In the genomic region with DNA sequence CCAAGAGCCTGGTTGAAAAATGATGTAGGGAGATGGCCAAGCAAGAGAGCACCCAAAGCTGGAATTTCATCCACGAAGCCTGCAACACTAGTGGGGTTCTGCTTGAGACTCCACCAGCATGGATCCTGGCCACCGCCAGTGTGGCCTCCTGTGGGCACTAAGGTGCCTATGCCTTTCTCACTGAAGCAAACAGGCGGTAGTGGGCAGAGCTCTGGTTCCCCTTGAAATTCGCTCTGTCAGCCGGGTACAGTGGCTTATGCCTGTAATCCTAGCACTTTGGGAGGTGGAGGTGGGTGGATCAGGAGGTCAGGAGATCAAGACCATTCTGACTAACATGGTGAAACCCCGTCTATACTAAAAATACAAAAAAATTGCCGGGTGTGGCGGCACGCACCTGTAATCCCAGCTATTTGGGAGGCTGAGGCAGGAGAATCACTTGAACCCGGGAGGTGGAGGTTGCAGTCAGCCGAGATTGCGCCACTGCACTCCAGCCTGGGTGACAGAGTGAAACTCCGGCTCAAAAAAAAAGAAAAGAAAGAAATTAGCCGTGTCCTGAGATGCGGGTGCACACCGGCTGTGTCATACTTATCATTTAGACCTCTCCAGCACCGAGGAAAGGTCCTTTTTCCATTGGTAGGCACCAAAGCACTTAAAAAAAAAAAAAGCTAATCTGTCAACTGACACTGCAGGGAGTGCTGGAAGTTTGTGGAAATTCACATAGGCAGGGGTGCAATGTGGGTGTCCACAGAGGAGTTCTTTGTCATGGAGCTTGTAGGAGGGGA, we compare ENCODE assay signal across 10 cellular contexts. TPM values are rescaled to one million over a fixed set of nuclear protein-coding genes. Genes with fewer than 3 reads are reported as not detected.
DNase-seq lines count a peak whose midpoint lies in the region; ATAC-seq, FAIRE-seq and TF ChIP-seq lines count a peak whose summit lies in the region.
"Had no signal": no experiment of that assay in that cellular context is flagged by ENCODE, and none has a peak within 500 bp of the region (broad histone marks: within the 10 kb centered on the region; RNA-seq: fewer than 3 reads in every experiment).

No MANE protein-coding gene starts in this region.

- H3K4me1 Mint-ChIP-seq in activated CD4-positive, alpha-beta memory T cell treated with anti-CD3 and anti-CD28 coated beads, Interleukin-2, amount 10 ng/mL, durations not matched to agents 7 days and 5 days, result peaks cover 72% of the 10 kb centered on the region

- DNase-seq in HepG2 (ENCODE audit: low spot score) (no peak), lower lobe of right lung (no peak), upper lobe of right lung (no peak), NCI-H69 (lab: John Stamatoyannopoulos, UW) (no peak), NCI-H226 (no peak)
- no peak for DNase-seq in activated CD4-positive, alpha-beta memory T cell treated with anti-CD3 and anti-CD28 coated beads, Interleukin-2, amount 10 ng/mL, durations not matched to agents 7 days and 5 days
- no peak for DNase-seq in central memory CD4-positive, alpha-beta T cell
- DNase-seq: COR-L47, NCI-H2171 had no signal

- peak overlapping the region; percentile 6 to 23 (median 16) for H3K4me3 ChIP-seq in liver (ENCODE audit: low read depth in 1 of 3, low read length in 3 of 3)
- no peak overlapping the region for H3K4me3 ChIP-seq in HepG2 (replicated peaks in 1 of 3; ENCODE audit: insufficient read depth in 1 of 3, low read depth in 2 of 3, low read length in 3 of 3)
- peak overlapping the region; percentile 50 for H3K4me3 ChIP-seq in lower lobe of right lung
- peak overlapping the region; percentile 48 for H3K4me3 ChIP-seq in upper lobe of right lung

- intact Hi-C loops in HepG2 (cut with micrococcal nuclease; ENCODE audit: unreplicated experiment), result no loop called here
- intact Hi-C loops in lower lobe of right lung (cut with DNase I), result no loop called here
- intact Hi-C loops in upper lobe of right lung (cut with DNase I), result no loop called here

- H3K79me2 ChIP-seq in HepG2 (ENCODE audit: insufficient read depth, low read length), result peaks cover 3% of the 10 kb centered on the region

- no peak for TF ChIP-seq POLR2A in HepG2 (IDR thresholded peaks at IDR 0.05; ENCODE audit: insufficient read depth in 1 of 2, low read depth in 2 of 2, low read length in 2 of 2)

- no peak overlapping the region for H2AFZ ChIP-seq in HepG2 (ENCODE audit: low read length)

- H3K9me3 ChIP-seq in liver (ENCODE audit: control insufficient read depth in 4 of 4, low read length in 3 of 4), result no peaks in the 10 kb centered on the region
- H3K9me3 ChIP-seq in HepG2 (ENCODE audit: low read length), result no peaks in the 10 kb centered on the region
- H3K9me3 ChIP-seq in lower lobe of right lung, result no peaks in the 10 kb centered on the region
- no peaks in the 10 kb centered on the region for H3K9me3 ChIP-seq in upper lobe of right lung

- peaks cover 75% of the 10 kb centered on the region for H3K36me3 Mint-ChIP-seq in activated CD4-positive, alpha-beta memory T cell treated with anti-CD3 and anti-CD28 coated beads, Interleukin-2, amount 10 ng/mL, durations not matched to agents 7 days and 5 days (ENCODE audit: low read depth)

- ATAC-seq in HepG2 (no peak), lower lobe of right lung (peak; percentile 29 to 43), upper lobe of right lung (no peak)

- H3K9me3 Mint-ChIP-seq in activated CD4-positive, alpha-beta memory T cell treated with anti-CD3 and anti-CD28 coated beads, Interleukin-2, amount 10 ng/mL, durations not matched to agents 7 days and 5 days, result no peaks in the 10 kb centered on the region

- BruUV-seq in HepG2 (replicated peaks; lab: Mats Ljungman, UMichigan), result no TSS peak

- H3K4me1 ChIP-seq in liver (ENCODE audit: control insufficient read depth in 4 of 4, insufficient read depth in 4 of 4, low read length in 3 of 4) (peaks cover 2 to 5% (median 4%) of the 10 kb centered on the region in 4 donors), HepG2 (ENCODE audit: insufficient read depth, low read length) (peaks cover 47% of the 10 kb centered on the region), lower lobe of right lung (no peaks in the 10 kb centered on the region), upper lobe of right lung (no peaks in the 10 kb centered on the region)

- peak overlapping the region in 1 of 2 donors; percentile 28 for H3K27ac ChIP-seq in liver (ENCODE audit: low read depth in 1 of 2, low read length in 2 of 2)
- H3K27ac ChIP-seq in HepG2 (ENCODE audit: extremely low read length, insufficient read depth, low read length), result no peak overlapping the region
- H3K27ac ChIP-seq in lower lobe of right lung, result peak overlapping the region; percentile 81
- H3K27ac ChIP-seq in upper lobe of right lung, result peak overlapping the region; percentile 72

- H3K27me3 Mint-ChIP-seq in activated CD4-positive, alpha-beta memory T cell treated with anti-CD3 and anti-CD28 coated beads, Interleukin-2, amount 10 ng/mL, durations not matched to agents 7 days and 5 days, result no peaks in the 10 kb centered on the region

- WGBS in liver, result 81% methylated on average over 17 of the region's 17 CpGs
- 97% methylated on average over 17 of the region's 17 CpGs for WGBS in HepG2 (ENCODE audit: low lambda C conversion rate)

- no peak for TF ChIP-seq CTCF in liver (IDR thresholded peaks at IDR 0.05; ENCODE audit: low read depth, low read length, missing input control)
- TF ChIP-seq CTCF in HepG2 (CRISPR knock-in tag; IDR thresholded peaks at IDR 0.05), result no peak
- TF ChIP-seq CTCF in lower lobe of right lung (IDR thresholded peaks at IDR 0.05), result no peak
- no peak for TF ChIP-seq CTCF in upper lobe of right lung (IDR thresholded peaks at IDR 0.05)

- FAIRE-seq in HepG2 (lab: Jason Lieb, UNC), result no peak

- CTCF ChIA-PET in HepG2 (lab: Yijun Ruan, JAX; ENCODE audit: low intra/inter-chr PET ratio, low total read pairs), result no interaction called here
- CTCF ChIA-PET in activated CD4-positive, alpha-beta memory T cell treated with anti-CD3 and anti-CD28 coated beads, Interleukin-2, amount 10 ng/mL, durations not matched to agents 7 days and 5 days (lab: Charles Lee), result interaction anchor here (0.8 to 4.3 kb wide), 9 partner anchors 8 to 143 kb away, joined by 3 to 36 read pairs (median 5); partner anchors contain the start of gene PURB

- TF ChIP-seq EP300 in HepG2 (IDR thresholded peaks at IDR 0.05; ENCODE audit: low read depth in 2 of 2, low read length in 2 of 2) (no peak), HepG2 (CRISPR knock-in tag; IDR thresholded peaks at IDR 0.05; ENCODE audit: borderline replicate concordance) (no peak)

- H3K27me3 ChIP-seq in liver (ENCODE audit: control insufficient read depth in 4 of 4, insufficient read depth in 4 of 4, low read length in 3 of 4) (no peaks in the 10 kb centered on the region), HepG2 (ENCODE audit: control insufficient read depth in 1 of 2, insufficient read depth in 2 of 2, low read length in 2 of 2) (no peaks in the 10 kb centered on the region), lower lobe of right lung (ENCODE audit: low read depth) (no peaks in the 10 kb centered on the region), upper lobe of right lung (no peaks in the 10 kb centered on the region)

- in situ Hi-C loops in HepG2 (cut with HindIII; ENCODE audit: extremely low pct_ligation_motif_present, low pct_unique_long_range_greater_than_20kb), result no loop called here

- POLR2A ChIA-PET in HepG2 (lab: Yijun Ruan, JAX), result no interaction called here
- POLR2A ChIA-PET in activated CD4-positive, alpha-beta memory T cell treated with anti-CD3 and anti-CD28 coated beads, Interleukin-2, amount 10 ng/mL, durations not matched to agents 7 days and 5 days (lab: Charles Lee), result interaction anchor here (0.6 to 12.4 kb wide), 29 partner anchors 8 to 741 kb away, joined by 3 to 412 read pairs (median 5); partner anchors contain the start of genes CCM2, H2AZ2, MYO1G and OGDH

- H3K4me3 Mint-ChIP-seq in activated CD4-positive, alpha-beta memory T cell treated with anti-CD3 and anti-CD28 coated beads, Interleukin-2, amount 10 ng/mL, durations not matched to agents 7 days and 5 days, result peak overlapping the region; percentile 83

- H3K4me2 ChIP-seq in HepG2 (ENCODE audit: low read depth, low read length), result no peak overlapping the region

- peak overlapping the region; percentile 81 for H3K27ac Mint-ChIP-seq in activated CD4-positive, alpha-beta memory T cell treated with anti-CD3 and anti-CD28 coated beads, Interleukin-2, amount 10 ng/mL, durations not matched to agents 7 days and 5 days

- H3K36me3 ChIP-seq in liver (ENCODE audit: control insufficient read depth in 4 of 4, insufficient read depth in 3 of 4, low read depth in 1 of 4, low read length in 3 of 4) (peaks cover 0 to 10% (median 0%) of the 10 kb centered on the region in 4 donors), HepG2 (replicated peaks in 1 of 2; ENCODE audit: control insufficient read depth in 1 of 2, insufficient read depth in 2 of 2, low read length in 2 of 2) (no peaks in the 10 kb centered on the region), lower lobe of right lung (peaks cover 6% of the 10 kb centered on the region), upper lobe of right lung (peaks cover 6% of the 10 kb centered on the region)

- no peak overlapping the region for H3K9ac ChIP-seq in liver (ENCODE audit: low read depth in 1 of 2, low read length in 2 of 2)
- no peak overlapping the region for H3K9ac ChIP-seq in HepG2 (ENCODE audit: insufficient read depth, low read depth, low read length)

- H4K20me1 ChIP-seq in HepG2 (ENCODE audit: insufficient read depth, low read length), result no peaks in the 10 kb centered on the region

- TF ChIP-seq RAD21 in liver (IDR thresholded peaks at IDR 0.05) (no peak), HepG2 (CRISPR knock-in tag; IDR thresholded peaks at IDR 0.05) (no peak)

RNA-seq across cellular contexts. Expression of gene CCM2, which starts 28.3 kb away (rescaled TPM):
- total RNA-seq in liver (10 to 100 TPM; 26.3 to 48.4 TPM), HepG2 (2016; rRNA removed; fragmentation: Illumina TruSeq; extraction: Trizol) (14.2 and 15.8 TPM in 2 replicates), lower lobe of right lung (45.7 TPM), upper lobe of right lung (40.2 TPM)
- polyA plus RNA-seq in liver (10 to 100 TPM; 46.6 to 65.0 TPM), HepG2 (2011; rRNA removed) (13.7 and 20.8 TPM in 2 replicates)
- 18.2 and 19.1 TPM in 2 replicates for total RNA-seq in HepG2 (2016; cell fraction: cytosol; rRNA removed; fragmentation: Illumina TruSeq; extraction: Trizol; ENCODE audit: low read depth)
- 12.5 and 16.6 TPM in 2 replicates for total RNA-seq in HepG2 (2016; cell fraction: insoluble cytoplasmic fraction; rRNA removed; fragmentation: Illumina TruSeq; extraction: Trizol)
- 37.4 and 37.5 TPM in 2 replicates for total RNA-seq in HepG2 (2016; cell fraction: membrane; rRNA removed; fragmentation: Illumina TruSeq; extraction: Trizol)
- total RNA-seq in HepG2 (2016; cell fraction: nucleus; rRNA removed; fragmentation: Illumina TruSeq; extraction: Trizol), result 9.5 and 10.1 TPM in 2 replicates
- polyA plus RNA-seq in HepG2 (2011; cell fraction: cytosol; rRNA removed), result 13.4 and 18.8 TPM in 2 replicates
- 21.0 and 23.0 TPM in 2 replicates for polyA plus RNA-seq in HepG2 (2011; cell fraction: nucleus; rRNA removed)
- polyA plus RNA-seq in HepG2 (2012), result 10.2 and 13.2 TPM in 2 replicates
- polyA plus RNA-seq in HepG2 (2016; cell fraction: cytosol; fragmentation: Illumina TruSeq; extraction: Trizol; ENCODE audit: low read depth), result 25.8 and 27.8 TPM in 2 replicates
- polyA plus RNA-seq in HepG2 (2016; cell fraction: insoluble cytoplasmic fraction; fragmentation: Illumina TruSeq; extraction: Trizol; ENCODE audit: low read depth), result 14.5 and 18.7 TPM in 2 replicates
- polyA plus RNA-seq in HepG2 (2016; cell fraction: membrane; fragmentation: Illumina TruSeq; extraction: Trizol; ENCODE audit: low read depth), result 34.2 and 39.7 TPM in 2 replicates
- 20.6 and 22.6 TPM in 2 replicates for polyA plus RNA-seq in HepG2 (2016; cell fraction: nucleus; fragmentation: Illumina TruSeq; extraction: Trizol; ENCODE audit: insufficient read depth, low read depth)
- 18.9 and 30.7 TPM in 2 replicates for polyA minus RNA-seq in HepG2 (2011; rRNA and poly(A)+ RNA removed; ENCODE audit: low replicate concordance)
- 8.0 and 10.6 TPM in 2 replicates for polyA minus RNA-seq in HepG2 (2011; cell fraction: cytosol; rRNA and poly(A)+ RNA removed)
- 3.9 and 8.0 TPM in 2 replicates for polyA minus RNA-seq in HepG2 (2011; cell fraction: nucleus; rRNA and poly(A)+ RNA removed)
- total RNA-seq in activated CD4-positive, alpha-beta memory T cell treated with anti-CD3 and anti-CD28 coated beads, Interleukin-2, amount 10 ng/mL, durations not matched to agents 7 days and 5 days, result 100 to 1,000 TPM; 130 to 134 TPM

RNA-seq across cellular contexts. Expression of gene MYO1G, which starts 49.5 kb away (rescaled TPM):
- total RNA-seq in liver (1 to 10 TPM; 3.1 to 3.9 TPM), HepG2 (2016; rRNA removed; fragmentation: Illumina TruSeq; extraction: Trizol) (0.28 and 0.29 TPM in 2 replicates), lower lobe of right lung (36.3 TPM), upper lobe of right lung (21.0 TPM)
- polyA plus RNA-seq in liver (1 to 10 TPM in 1 of 2 donors, under 1 TPM in 1; 0.56 to 1.1 TPM), HepG2 (2011; rRNA removed) (1.1 and 2.4 TPM in 2 replicates)
- total RNA-seq in HepG2 (2016; cell fraction: cytosol; rRNA removed; fragmentation: Illumina TruSeq; extraction: Trizol; ENCODE audit: low read depth), result 0.09 TPM in 1 of 2 replicates, not detected in the other
- 0.12 and 0.22 TPM in 2 replicates for total RNA-seq in HepG2 (2016; cell fraction: insoluble cytoplasmic fraction; rRNA removed; fragmentation: Illumina TruSeq; extraction: Trizol)
- not detected in 2 replicates for total RNA-seq in HepG2 (2016; cell fraction: membrane; rRNA removed; fragmentation: Illumina TruSeq; extraction: Trizol)
- total RNA-seq in HepG2 (2016; cell fraction: nucleus; rRNA removed; fragmentation: Illumina TruSeq; extraction: Trizol), result 0.28 TPM in 1 of 2 replicates, not detected in the other
- polyA plus RNA-seq in HepG2 (2011; cell fraction: cytosol; rRNA removed), result 0.71 and 1.2 TPM in 2 replicates
- polyA plus RNA-seq in HepG2 (2011; cell fraction: nucleus; rRNA removed), result 3.8 and 5.7 TPM in 2 replicates
- polyA plus RNA-seq in HepG2 (2012), result 0.44 and 1.2 TPM in 2 replicates
- polyA plus RNA-seq in HepG2 (2016; cell fraction: cytosol; fragmentation: Illumina TruSeq; extraction: Trizol; ENCODE audit: low read depth), result not detected in 2 replicates
- polyA plus RNA-seq in HepG2 (2016; cell fraction: insoluble cytoplasmic fraction; fragmentation: Illumina TruSeq; extraction: Trizol; ENCODE audit: low read depth), result 0.15 and 0.21 TPM in 2 replicates
- 0.08 TPM in 1 of 2 replicates, not detected in the other for polyA plus RNA-seq in HepG2 (2016; cell fraction: membrane; fragmentation: Illumina TruSeq; extraction: Trizol; ENCODE audit: low read depth)
- 0.31 and 0.44 TPM in 2 replicates for polyA plus RNA-seq in HepG2 (2016; cell fraction: nucleus; fragmentation: Illumina TruSeq; extraction: Trizol; ENCODE audit: insufficient read depth, low read depth)
- polyA minus RNA-seq in HepG2 (2011; rRNA and poly(A)+ RNA removed; ENCODE audit: low replicate concordance), result 1.7 and 89.4 TPM in 2 replicates
- polyA minus RNA-seq in HepG2 (2011; cell fraction: cytosol; rRNA and poly(A)+ RNA removed), result 0.70 and 1.2 TPM in 2 replicates
- 1.4 and 2.6 TPM in 2 replicates for polyA minus RNA-seq in HepG2 (2011; cell fraction: nucleus; rRNA and poly(A)+ RNA removed)
- 100 to 1,000 TPM; 572 to 576 TPM for total RNA-seq in activated CD4-positive, alpha-beta memory T cell treated with anti-CD3 and anti-CD28 coated beads, Interleukin-2, amount 10 ng/mL, durations not matched to agents 7 days and 5 days

Comparison
In these comparisons a context has a peak if more than half of its experiments do, and no peak if none do; other contexts are left out.
1. H3K4me3 ChIP-seq: peak in liver (3 of 3), lower lobe of right lung (single experiment) and upper lobe of right lung (single experiment); none in HepG2 (0 of 3).
2. ATAC-seq: peak in lower lobe of right lung (2 of 2); none in HepG2 (single experiment) and upper lobe of right lung (single experiment).
3. RNA of gene MYO1G, which starts 49.5 kb away (total RNA-seq): 572 to 576 TPM in activated CD4-positive, alpha-beta memory T cell treated with anti-CD3 and anti-CD28 coated beads, Interleukin-2, amount 10 ng/mL, durations not matched to agents 7 days and 5 days; 36.3 TPM in lower lobe of right lung (single experiment), 21.0 TPM in upper lobe of right lung (single experiment), 3.1 to 3.9 TPM in liver and 0.09 to 0.29 TPM in HepG2; every median in the first group is over 10 times any median in the second.